8 cellular contexts compared by ENCODE assay signal in genomic region chr18:47150824-47151366, GRCh38. TPM values are rescaled to one million over a fixed set of nuclear protein-coding genes. Genes with fewer than 3 reads are reported as not detected.
A peak's percentile ranks its signal among the peaks of the same experiment; 100 is the strongest.
DNase-seq lines count a peak whose midpoint lies in the region; ATAC-seq and TF ChIP-seq lines count a peak whose summit lies in the region.

No MANE protein-coding gene starts in this region.

- DNase-seq in activated T-cell treated with anti-CD3 and anti-CD28 coated beads for 1 hour (ENCODE audit: low read depth): peak; percentile 0
- no peak for DNase-seq in activated T-cell treated with anti-CD3 and anti-CD28 coated beads, Interleukin-2, amount 50 U/mL, for 1 hour
- no peak for DNase-seq in fibroblast of villous mesenchyme (ENCODE audit: low read depth)
- no peak for DNase-seq in omental fat pad (ENCODE audit: low spot score)
- no peak for DNase-seq in SKM-1 treated with dmso at 0.1 percent for 144 hours (lab: John Stamatoyannopoulos, UW; ENCODE audit: unreplicated experiment)

- no peak for TF ChIP-seq CTCF in VCaP (conservative IDR thresholded peaks at IDR 0.05)
- no peak for TF ChIP-seq CTCF in fibroblast of villous mesenchyme (IDR thresholded peaks at IDR 0.05; ENCODE audit: insufficient read depth, low read depth, low read length)
- no peak for TF ChIP-seq CTCF in omental fat pad (IDR thresholded peaks at IDR 0.05)

- H3K4me3 ChIP-seq in fibroblast of villous mesenchyme (ENCODE audit: low read depth, low read length): peak overlapping the region; percentile 91

- ATAC-seq in HG03139 (IDR thresholded peaks at IDR 0.05; ENCODE audit: unreplicated experiment) (peak; percentile 6), omental fat pad (ENCODE audit: low FRiP score) (peak; percentile 15), GM18873 (IDR thresholded peaks at IDR 0.05; ENCODE audit: low FRiP score, unreplicated experiment) (no peak)

- H3K27ac ChIP-seq in VCaP: peak overlapping the region; percentile 93

RNA-seq across cellular contexts. Expression of gene HDHD2, which starts 0.6 kb away (rescaled TPM):
- 16.1 and 17.3 TPM in 2 replicates for total RNA-seq in fibroblast of villous mesenchyme
- total RNA-seq in omental fat pad: 10 to 100 TPM; 16.7 to 35.5 (median 18.6) TPM

RNA-seq across cellular contexts. Expression of gene IER3IP1, which starts 25.3 kb away (rescaled TPM):
- total RNA-seq in fibroblast of villous mesenchyme (24.5 and 27.6 TPM in 2 replicates), omental fat pad (10 to 100 TPM; 11.3 to 18.6 (median 12.7) TPM)
